In the genomic region with DNA sequence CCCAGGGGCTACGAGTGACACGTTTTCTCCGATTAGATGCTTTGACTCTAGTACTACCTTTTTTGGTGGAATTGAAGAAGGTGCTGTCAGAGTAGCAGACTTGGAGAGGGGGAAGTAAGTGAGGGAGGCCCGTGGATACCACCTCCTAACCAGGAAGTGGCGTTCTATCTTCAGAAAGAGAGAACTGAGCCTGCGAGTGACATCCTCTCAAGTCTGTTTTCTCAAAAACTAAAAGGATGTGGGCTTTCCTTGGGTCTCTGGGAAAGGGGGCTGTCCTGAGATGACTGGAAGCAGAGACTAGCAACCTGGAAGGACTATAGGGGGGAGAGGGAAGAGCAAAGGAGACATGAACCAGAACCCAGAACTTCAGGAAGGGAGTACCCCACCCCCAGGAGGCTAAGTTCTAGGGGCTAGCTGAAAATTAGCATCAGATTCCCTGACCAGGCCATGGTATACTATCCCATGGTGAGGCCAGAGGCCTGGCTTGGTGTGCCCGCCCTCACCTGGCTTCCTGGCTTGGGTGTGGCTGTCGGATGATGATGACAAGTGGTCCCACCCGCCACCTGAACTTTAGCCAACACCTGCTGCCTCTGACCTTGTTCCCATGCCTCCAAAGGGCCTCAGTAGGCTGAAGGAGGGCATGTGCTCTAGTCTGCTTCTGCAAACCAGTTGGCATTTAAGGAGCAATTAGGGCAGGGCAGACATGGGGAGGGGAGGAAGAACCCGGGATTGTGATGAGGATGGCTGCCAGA, we compare ENCODE assay signal across 10 cellular contexts. TPM values are rescaled to one million over a fixed set of nuclear protein-coding genes. Genes with fewer than 3 reads are reported as not detected.
DNase-seq lines count a peak whose midpoint lies in the region; ATAC-seq and TF ChIP-seq lines count a peak whose summit lies in the region.
"Had no signal": no experiment of that assay in that cellular context is flagged by ENCODE, and none has a peak within 500 bp of the region (broad histone marks: within the 10 kb centered on the region; RNA-seq: fewer than 3 reads in every experiment).

No MANE protein-coding gene starts in this region.

- ATAC-seq in activated T-helper 17 cell treated with anti-CD3 and anti-CD28 coated beads, Interleukin-2, amount 50 U/mL, for 72 hours (replicated peaks) = no peak
- ATAC-seq in HG03432 (IDR thresholded peaks at IDR 0.05; ENCODE audit: unreplicated experiment) (no peak), HG03521 (IDR thresholded peaks at IDR 0.05; ENCODE audit: unreplicated experiment) (no peak)

- H3K9me3 ChIP-seq in right atrium auricular region (no peaks in the 10 kb centered on the region), muscle layer of colon (ENCODE audit: low read length) (no peaks in the 10 kb centered on the region)

- no peaks in the 10 kb centered on the region for H3K27me3 ChIP-seq in right atrium auricular region
- H3K27me3 ChIP-seq in muscle layer of colon (ENCODE audit: control insufficient read depth in 1 of 2, insufficient read depth in 2 of 2, low read length in 2 of 2) = no peaks in the 10 kb centered on the region

- no peak overlapping the region for H3K4me3 ChIP-seq in right atrium auricular region
- peak overlapping the region in 1 of 2 donors; percentile 17 for H3K4me3 ChIP-seq in muscle layer of colon (ENCODE audit: low read depth in 1 of 2, low read length in 2 of 2)

- peak overlapping the region; percentile 99 for H3K27ac Mint-ChIP-seq in activated T-helper 17 cell treated with anti-CD3 and anti-CD28 coated beads, Interleukin-2, amount 50 U/mL, for 72 hours

- intact Hi-C loops in cardiac septum (cut with DNase I) = loop anchor here (2.0 kb wide), 1 partner anchor 17 kb away; no protein-coding TSS in a partner anchor

- no peaks in the 10 kb centered on the region for H3K9me3 Mint-ChIP-seq in activated T-helper 17 cell treated with anti-CD3 and anti-CD28 coated beads, Interleukin-2, amount 50 U/mL, for 72 hours

- peaks cover 50% of the 10 kb centered on the region for H3K4me1 Mint-ChIP-seq in activated T-helper 17 cell treated with anti-CD3 and anti-CD28 coated beads, Interleukin-2, amount 50 U/mL, for 72 hours

- H3K4me1 ChIP-seq in right atrium auricular region = peaks cover 0 to 81% of the 10 kb centered on the region in 2 donors
- H3K4me1 ChIP-seq in muscle layer of colon (ENCODE audit: insufficient read depth, low read length) = peaks cover 87% of the 10 kb centered on the region

- H3K4me3 Mint-ChIP-seq in activated T-helper 17 cell treated with anti-CD3 and anti-CD28 coated beads, Interleukin-2, amount 50 U/mL, for 72 hours = peak overlapping the region; percentile 88

- peak overlapping the region; percentile 43 for H3K9ac ChIP-seq in muscle layer of colon (ENCODE audit: low read length)

- no peaks in the 10 kb centered on the region for H3K36me3 ChIP-seq in right atrium auricular region
- peaks cover 21% of the 10 kb centered on the region for H3K36me3 ChIP-seq in muscle layer of colon (ENCODE audit: insufficient read depth, low read length)

- DNase-seq in right atrium auricular region (ENCODE audit: low spot score) (no peak), cardiac septum (ENCODE audit: low spot score) (no peak), cerebellar cortex (ENCODE audit: low spot score) (no peak), D341Med (ENCODE audit: low spot score) (no peak)
- DNase-seq: stimulated activated CD4-positive, alpha-beta T cell treated with anti-CD3 and anti-CD28 coated beads, Interleukin-15, amount 100 ng/mL, for 24 hours had no signal

- H3K27ac ChIP-seq in right atrium auricular region (peak overlapping the region; percentile 85 to 92), muscle layer of colon (ENCODE audit: low read depth, low read length) (peak overlapping the region; percentile 73)
- H3K27ac ChIP-seq: VCaP had no signal

- no peak for TF ChIP-seq CTCF in right atrium auricular region (IDR thresholded peaks at IDR 0.05)

- H3K36me3 Mint-ChIP-seq in activated T-helper 17 cell treated with anti-CD3 and anti-CD28 coated beads, Interleukin-2, amount 50 U/mL, for 72 hours (ENCODE audit: low read depth) = peaks cover 41% of the 10 kb centered on the region

- no peaks in the 10 kb centered on the region for H3K27me3 Mint-ChIP-seq in activated T-helper 17 cell treated with anti-CD3 and anti-CD28 coated beads, Interleukin-2, amount 50 U/mL, for 72 hours

RNA-seq across cellular contexts. Expression of gene ATP2B4, which starts 49.1 kb away (rescaled TPM):
- total RNA-seq in right atrium auricular region (100 to 1,000 TPM in 1 of 2 donors, 10 to 100 TPM in 1; 86.1 to 171 TPM), cardiac septum (227 TPM)
- total RNA-seq in activated T-helper 17 cell treated with anti-CD3 and anti-CD28 coated beads, Interleukin-2, amount 50 U/mL, for 72 hours = 100 to 1,000 TPM; 101 TPM
